Comparison of ENCODE assay signal across 14 cellular contexts in the genomic region with DNA sequence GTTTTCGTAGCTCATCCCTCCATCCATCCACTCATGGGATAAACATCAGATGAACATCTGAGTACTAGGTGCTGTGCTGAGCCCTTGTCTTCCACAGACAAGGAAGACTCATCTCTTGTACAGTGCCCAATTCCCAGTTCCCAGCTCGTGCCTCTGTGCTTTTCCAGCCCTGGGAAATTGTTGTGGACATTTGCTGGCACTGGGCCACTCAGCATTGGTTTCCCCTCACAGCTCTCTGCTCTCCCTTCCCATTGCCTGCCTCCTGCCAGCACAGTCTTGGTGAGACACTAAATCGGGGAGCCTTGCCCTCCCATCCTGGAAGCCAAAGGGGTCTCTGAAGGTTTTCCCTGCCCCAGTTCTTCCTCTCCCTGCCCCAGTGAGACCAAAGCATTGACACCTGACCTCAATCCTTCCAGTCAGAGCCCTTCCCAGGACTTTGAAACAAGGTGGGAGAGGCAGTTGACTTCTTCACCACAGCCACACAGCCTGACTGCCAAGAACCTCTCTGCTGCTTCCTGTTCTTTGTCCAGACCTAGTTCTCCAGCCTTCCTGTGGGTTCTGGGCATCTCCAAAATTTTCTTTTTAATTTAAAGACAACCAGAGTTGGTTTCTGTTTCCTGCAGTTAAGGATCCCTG. TPM values are rescaled to one million over a fixed set of nuclear protein-coding genes. Genes with fewer than 3 reads are reported as not detected.
A peak's percentile ranks its signal among the peaks of the same experiment; 100 is the strongest.
DNase-seq lines count a peak whose midpoint lies in the region; ATAC-seq and TF ChIP-seq lines count a peak whose summit lies in the region.
"Had no signal": no experiment of that assay in that cellular context is flagged by ENCODE, and none has a peak within 500 bp of the region (broad histone marks: within the 10 kb centered on the region; RNA-seq: fewer than 3 reads in every experiment).

No MANE protein-coding gene starts in this region.

- peaks cover 32% of the 10 kb centered on the region for H3K4me1 Mint-ChIP-seq in activated naive CD8-positive, alpha-beta T cell treated with anti-CD3 and anti-CD28 coated beads, Interleukin-2, amount 10 ng/mL, durations not matched to agents 7 days and 5 days
- peaks cover 28% of the 10 kb centered on the region for H3K4me1 Mint-ChIP-seq in activated naive CD8-positive, alpha-beta T cell treated with anti-CD3 and anti-CD28 coated beads, Interleukin-2, amount 50 U/mL, for 24 hours
- peaks cover 33% of the 10 kb centered on the region for H3K4me1 Mint-ChIP-seq in endodermal cell
- H3K4me1 Mint-ChIP-seq in stimulated activated effector memory CD8-positive, alpha-beta T cell treated with anti-CD3 and anti-CD28 coated beads, Interleukin-12 subunit alpha, Interleukin-12 subunit beta, amount 100 ng/mL, for 72 hours: peaks cover 11% of the 10 kb centered on the region
- H3K4me1 Mint-ChIP-seq: activated T-helper 17 cell treated with anti-CD3 and anti-CD28 coated beads, Interleukin-2, amount 50 U/mL, for 72 hours had no signal

- no peak overlapping the region for H3K4me3 Mint-ChIP-seq in activated naive CD8-positive, alpha-beta T cell treated with anti-CD3 and anti-CD28 coated beads, Interleukin-2, amount 10 ng/mL, durations not matched to agents 7 days and 5 days
- H3K4me3 Mint-ChIP-seq in activated naive CD8-positive, alpha-beta T cell treated with anti-CD3 and anti-CD28 coated beads, Interleukin-2, amount 50 U/mL, for 24 hours: no peak overlapping the region
- H3K4me3 Mint-ChIP-seq in endodermal cell: peak overlapping the region; percentile 7
- H3K4me3 Mint-ChIP-seq in stimulated activated effector memory CD8-positive, alpha-beta T cell treated with anti-CD3 and anti-CD28 coated beads, Interleukin-12 subunit alpha, Interleukin-12 subunit beta, amount 100 ng/mL, for 72 hours: no peak overlapping the region
- H3K4me3 Mint-ChIP-seq: activated CD4-positive, alpha-beta T cell treated with anti-CD3 and anti-CD28 coated beads, Interleukin-2, amount 10 ng/mL, durations not matched to agents 7 days and 5 days; activated T-helper 17 cell treated with anti-CD3 and anti-CD28 coated beads, Interleukin-2, amount 50 U/mL, for 72 hours had no signal

- peak overlapping the region; percentile 23 for H3K27ac Mint-ChIP-seq in activated naive CD8-positive, alpha-beta T cell treated with anti-CD3 and anti-CD28 coated beads, Interleukin-2, amount 10 ng/mL, durations not matched to agents 7 days and 5 days
- no peak overlapping the region for H3K27ac Mint-ChIP-seq in activated naive CD8-positive, alpha-beta T cell treated with anti-CD3 and anti-CD28 coated beads, Interleukin-2, amount 50 U/mL, for 24 hours
- H3K27ac Mint-ChIP-seq in endodermal cell: peak overlapping the region; percentile 71
- peak overlapping the region; percentile 10 for H3K27ac Mint-ChIP-seq in stimulated activated effector memory CD8-positive, alpha-beta T cell treated with anti-CD3 and anti-CD28 coated beads, Interleukin-12 subunit alpha, Interleukin-12 subunit beta, amount 100 ng/mL, for 72 hours
- H3K27ac Mint-ChIP-seq: activated CD4-positive, alpha-beta T cell treated with anti-CD3 and anti-CD28 coated beads, Interleukin-2, amount 10 ng/mL, durations not matched to agents 7 days and 5 days; activated T-helper 17 cell treated with anti-CD3 and anti-CD28 coated beads, Interleukin-2, amount 50 U/mL, for 72 hours had no signal

- no peaks in the 10 kb centered on the region for H3K36me3 ChIP-seq in endodermal cell (ENCODE audit: control insufficient read depth, insufficient read depth, low read length)

- peaks cover 4% of the 10 kb centered on the region for H3K9me3 ChIP-seq in endodermal cell (ENCODE audit: control insufficient read depth, low read length)

- POLR2A ChIA-PET in activated naive CD8-positive, alpha-beta T cell treated with anti-CD3 and anti-CD28 coated beads, Interleukin-2, amount 10 ng/mL, durations not matched to agents 7 days and 5 days (lab: Charles Lee): no interaction called here

- no peak for TF ChIP-seq CTCF in endodermal cell (conservative IDR thresholded peaks at IDR 0.05)

- WGBS in endodermal cell (ENCODE audit: insufficient coverage in 1 of 2, insufficient read length in 1 of 2), 2 experiments: 86 to 97% methylated on average over 1 to 3 of the region's 3 CpGs

- H3K4me3 ChIP-seq in endodermal cell (ENCODE audit: low read length): no peak overlapping the region

- no peak for ATAC-seq in activated naive CD8-positive, alpha-beta T cell treated with anti-CD3 and anti-CD28 coated beads, Interleukin-2, amount 10 ng/mL, durations not matched to agents 7 days and 5 days (ENCODE audit: low read depth)
- no peak for ATAC-seq in activated naive CD8-positive, alpha-beta T cell treated with anti-CD3 and anti-CD28 coated beads, Interleukin-2, amount 50 U/mL, for 24 hours
- ATAC-seq in stimulated activated effector memory CD8-positive, alpha-beta T cell treated with anti-CD3 and anti-CD28 coated beads, Interleukin-12 subunit alpha, Interleukin-12 subunit beta, amount 100 ng/mL, for 72 hours: no peak
- ATAC-seq: activated T-helper 17 cell treated with anti-CD3 and anti-CD28 coated beads, Interleukin-2, amount 50 U/mL, for 72 hours had no signal

- no peaks in the 10 kb centered on the region for H3K9me3 Mint-ChIP-seq in activated naive CD8-positive, alpha-beta T cell treated with anti-CD3 and anti-CD28 coated beads, Interleukin-2, amount 10 ng/mL, durations not matched to agents 7 days and 5 days
- no peaks in the 10 kb centered on the region for H3K9me3 Mint-ChIP-seq in activated naive CD8-positive, alpha-beta T cell treated with anti-CD3 and anti-CD28 coated beads, Interleukin-2, amount 50 U/mL, for 24 hours
- peaks cover 4% of the 10 kb centered on the region for H3K9me3 Mint-ChIP-seq in endodermal cell
- no peaks in the 10 kb centered on the region for H3K9me3 Mint-ChIP-seq in stimulated activated effector memory CD8-positive, alpha-beta T cell treated with anti-CD3 and anti-CD28 coated beads, Interleukin-12 subunit alpha, Interleukin-12 subunit beta, amount 100 ng/mL, for 72 hours
- H3K9me3 Mint-ChIP-seq: activated CD4-positive, alpha-beta T cell treated with anti-CD3 and anti-CD28 coated beads, Interleukin-2, amount 10 ng/mL, durations not matched to agents 7 days and 5 days; activated T-helper 17 cell treated with anti-CD3 and anti-CD28 coated beads, Interleukin-2, amount 50 U/mL, for 72 hours had no signal

- no peak for DNase-seq in activated naive CD8-positive, alpha-beta T cell treated with anti-CD3 and anti-CD28 coated beads, Interleukin-2, amount 10 ng/mL, durations not matched to agents 7 days and 5 days
- no peak for DNase-seq in activated naive CD8-positive, alpha-beta T cell treated with anti-CD3 and anti-CD28 coated beads, Interleukin-2, amount 50 U/mL, for 24 hours
- DNase-seq in NCI-H2196 treated with DMSO at 0.1 percent for 48 hours (lab: John Stamatoyannopoulos, UW; ENCODE audit: unreplicated experiment) (peak; percentile 7), endodermal cell (peak; percentile 65), NCI-H526 treated with DMSO at 0.1 percent for 48 hours (lab: John Stamatoyannopoulos, UW) (no peak), NCI-H2107 treated with DMSO at 0.1 percent for 48 hours (lab: John Stamatoyannopoulos, UW; ENCODE audit: unreplicated experiment) (no peak)
- no peak for DNase-seq in stimulated activated effector memory CD8-positive, alpha-beta T cell treated with anti-CD3 and anti-CD28 coated beads, Interleukin-12 subunit alpha, Interleukin-12 subunit beta, amount 100 ng/mL, for 72 hours (ENCODE audit: low spot score in 2 of 2)
- no peak for DNase-seq in activated CD4-positive, alpha-beta T cell treated with anti-CD3 and anti-CD28 coated beads for 48 hours
- DNase-seq: activated CD4-positive, alpha-beta T cell treated with anti-CD3 and anti-CD28 coated beads, Interleukin-2, amount 10 ng/mL, durations not matched to agents 7 days and 5 days; DND-41; NCI-H2171; stimulated activated CD4-positive, alpha-beta T cell treated with anti-CD3 and anti-CD28 coated beads, Interleukin-2, amount 100 ng/mL, for 24 hours; T-helper 1 cell had no signal

- H3K36me3 Mint-ChIP-seq in activated naive CD8-positive, alpha-beta T cell treated with anti-CD3 and anti-CD28 coated beads, Interleukin-2, amount 10 ng/mL, durations not matched to agents 7 days and 5 days: no peaks in the 10 kb centered on the region
- H3K36me3 Mint-ChIP-seq in activated naive CD8-positive, alpha-beta T cell treated with anti-CD3 and anti-CD28 coated beads, Interleukin-2, amount 50 U/mL, for 24 hours (ENCODE audit: low read depth): no peaks in the 10 kb centered on the region
- H3K36me3 Mint-ChIP-seq in endodermal cell (ENCODE audit: low read depth): no peaks in the 10 kb centered on the region
- no peaks in the 10 kb centered on the region for H3K36me3 Mint-ChIP-seq in stimulated activated effector memory CD8-positive, alpha-beta T cell treated with anti-CD3 and anti-CD28 coated beads, Interleukin-12 subunit alpha, Interleukin-12 subunit beta, amount 100 ng/mL, for 72 hours

- peaks cover 6% of the 10 kb centered on the region for H3K4me1 ChIP-seq in endodermal cell (ENCODE audit: control insufficient read depth, insufficient read depth, low read length)

- no peak overlapping the region for H3K9ac ChIP-seq in endodermal cell (ENCODE audit: extremely low read depth, low read length, poor library complexity, severe bottlenecking)

- no peaks in the 10 kb centered on the region for H3K27me3 ChIP-seq in endodermal cell (ENCODE audit: control insufficient read depth, insufficient read depth, low read length, poor library complexity, severe bottlenecking)

- H3K27me3 Mint-ChIP-seq in activated naive CD8-positive, alpha-beta T cell treated with anti-CD3 and anti-CD28 coated beads, Interleukin-2, amount 10 ng/mL, durations not matched to agents 7 days and 5 days: peaks cover 2% of the 10 kb centered on the region
- peaks cover 2% of the 10 kb centered on the region for H3K27me3 Mint-ChIP-seq in activated naive CD8-positive, alpha-beta T cell treated with anti-CD3 and anti-CD28 coated beads, Interleukin-2, amount 50 U/mL, for 24 hours
- no peaks in the 10 kb centered on the region for H3K27me3 Mint-ChIP-seq in endodermal cell (ENCODE audit: insufficient read depth)
- H3K27me3 Mint-ChIP-seq: activated CD4-positive, alpha-beta T cell treated with anti-CD3 and anti-CD28 coated beads, Interleukin-2, amount 10 ng/mL, durations not matched to agents 7 days and 5 days; activated T-helper 17 cell treated with anti-CD3 and anti-CD28 coated beads, Interleukin-2, amount 50 U/mL, for 72 hours had no signal

- no peak overlapping the region for H3K27ac ChIP-seq in endodermal cell (ENCODE audit: low read depth, low read length)

RNA-seq across cellular contexts. Expression of a gene that starts 50.2 kb away (rescaled TPM):
- 100 to 1,000 TPM; 171 to 175 TPM for total RNA-seq in activated naive CD8-positive, alpha-beta T cell treated with anti-CD3 and anti-CD28 coated beads, Interleukin-2, amount 10 ng/mL, durations not matched to agents 7 days and 5 days
- total RNA-seq in endodermal cell: 100 to 1,000 TPM; 236 to 270 TPM
- polyA plus RNA-seq in endodermal cell (2013, experiment 1 of 2): 364 TPM
- polyA plus RNA-seq in endodermal cell (2013, experiment 2 of 2): 298 TPM

Comparison
In these comparisons a context has a peak if more than half of its experiments do, and no peak if none do; other contexts are left out.
1. DNase-seq: peak in NCI-H2196 treated with DMSO at 0.1 percent for 48 hours (single experiment) and endodermal cell (single experiment); none in activated naive CD8-positive, alpha-beta T cell treated with anti-CD3 and anti-CD28 coated beads, Interleukin-2, amount 10 ng/mL, durations not matched to agents 7 days and 5 days (single experiment), activated naive CD8-positive, alpha-beta T cell treated with anti-CD3 and anti-CD28 coated beads, Interleukin-2, amount 50 U/mL, for 24 hours (single experiment), stimulated activated effector memory CD8-positive, alpha-beta T cell treated with anti-CD3 and anti-CD28 coated beads, Interleukin-12 subunit alpha, Interleukin-12 subunit beta, amount 100 ng/mL, for 72 hours (0 of 2), activated CD4-positive, alpha-beta T cell treated with anti-CD3 and anti-CD28 coated beads for 48 hours (single experiment), NCI-H526 treated with DMSO at 0.1 percent for 48 hours (single experiment) and NCI-H2107 treated with DMSO at 0.1 percent for 48 hours (single experiment).